ENCODE assay signal across 8 cellular contexts in genomic region chr12:57523706-57524614, GRCh38. TPM values are rescaled to one million over a fixed set of nuclear protein-coding genes. Genes with fewer than 3 reads are reported as not detected.
DNase-seq lines count a peak whose midpoint lies in the region; ATAC-seq and TF ChIP-seq lines count a peak whose summit lies in the region.

No MANE protein-coding gene starts in this region.

- intact Hi-C loops in ascending aorta (cut with DNase I): loop anchor here (5.0 kb wide), 3 partner anchors 368 to 1407 kb away; partner anchors contain the start of genes NAB2, RPL41 and ZC3H10
- intact Hi-C loops in right lobe of liver (cut with DNase I): no loop called here
- intact Hi-C loops in transverse colon (cut with DNase I; ENCODE audit: low total_unique reads): loop anchor here (1.0 kb wide), 1 partner anchor 48 kb away; no protein-coding TSS in a partner anchor

- peaks cover 44% of the 10 kb centered on the region for H3K4me1 Mint-ChIP-seq in activated T-cell treated with anti-CD3 and anti-CD28 coated beads, Interleukin-2, amount 50 U/mL, for 24 hours (ENCODE audit: low read depth)

- H3K27me3 Mint-ChIP-seq in activated T-cell treated with anti-CD3 and anti-CD28 coated beads, Interleukin-2, amount 50 U/mL, for 24 hours: no peaks in the 10 kb centered on the region

- peak overlapping the region; percentile 80 to 81 for H3K4me3 ChIP-seq in ascending aorta
- H3K4me3 ChIP-seq in right lobe of liver: peak overlapping the region; percentile 76 to 83 (median 80)
- H3K4me3 ChIP-seq in transverse colon: peak overlapping the region; percentile 68 to 82 (median 78)

- H3K36me3 ChIP-seq in ascending aorta: peaks cover 41 to 46% of the 10 kb centered on the region in 2 donors
- peaks cover 0 to 46% (median 17%) of the 10 kb centered on the region in 4 donors for H3K36me3 ChIP-seq in right lobe of liver
- peaks cover 0 to 24% (median 8%) of the 10 kb centered on the region in 4 donors for H3K36me3 ChIP-seq in transverse colon

- no peaks in the 10 kb centered on the region for H3K27me3 ChIP-seq in ascending aorta
- H3K27me3 ChIP-seq in right lobe of liver: no peaks in the 10 kb centered on the region
- no peaks in the 10 kb centered on the region for H3K27me3 ChIP-seq in transverse colon

- ATAC-seq in right lobe of liver: no peak

- in situ Hi-C loops in transverse colon (cut with MboI; ENCODE audit: low pct_ligation_motif_present in 1 of 4, low pct_unique_long_range_greater_than_20kb in 1 of 4, low sequenced_read_pairs in 3 of 4): no loop called here

- H3K27ac ChIP-seq in ascending aorta (peak overlapping the region; percentile 97 to 99), right lobe of liver (peak overlapping the region; percentile 97 to 98 (median 97)), transverse colon (peak overlapping the region; percentile 97 to 100 (median 98))

- H3K9me3 Mint-ChIP-seq in activated T-cell treated with anti-CD3 and anti-CD28 coated beads, Interleukin-2, amount 50 U/mL, for 24 hours: no peaks in the 10 kb centered on the region

- WGBS in right lobe of liver (ENCODE audit: insufficient coverage, low coverage, low lambda C conversion rate, missing lambda C conversion rate): 63% methylated on average over 11 of the region's 14 CpGs
- 0 to 67% methylated on average over 1 to 14 of the region's 14 CpGs for WGBS in transverse colon (ENCODE audit: low coverage in 1 of 2), 2 donors

- H3K4me1 ChIP-seq in ascending aorta (peaks cover 17 to 36% of the 10 kb centered on the region in 2 donors), right lobe of liver (peaks cover 0 to 35% (median 19%) of the 10 kb centered on the region in 4 donors), transverse colon (peaks cover 25 to 50% (median 44%) of the 10 kb centered on the region in 4 donors)

- TF ChIP-seq CTCF in ascending aorta (IDR thresholded peaks at IDR 0.05): no peak
- no peak for TF ChIP-seq CTCF in right lobe of liver (IDR thresholded peaks at IDR 0.05)
- no peak for TF ChIP-seq CTCF in transverse colon (IDR thresholded peaks at IDR 0.05)

- no peak for TF ChIP-seq EP300 in transverse colon (IDR thresholded peaks at IDR 0.05; ENCODE audit: low read depth)

- peak overlapping the region; percentile 91 for H3K4me3 Mint-ChIP-seq in activated T-cell treated with anti-CD3 and anti-CD28 coated beads, Interleukin-2, amount 50 U/mL, for 24 hours

- DNase-seq in activated T-cell treated with anti-CD3 and anti-CD28 coated beads, Interleukin-2, amount 50 U/mL, for 24 hours: no peak
- DNase-seq in activated T-cell treated with anti-CD3 and anti-CD28 coated beads for 4 hours (no peak), ascending aorta (ENCODE audit: low spot score in 2 of 2) (no peak), right lobe of liver (no peak), transverse colon (no peak), middle frontal gyrus (ENCODE audit: extremely low spot score, low spot score) (no peak), iPS-NIHi11 (ENCODE audit: low spot score) (no peak), GM19240 (ENCODE audit: insufficient read length, low spot score) (no peak)

- H3K27ac Mint-ChIP-seq in activated T-cell treated with anti-CD3 and anti-CD28 coated beads, Interleukin-2, amount 50 U/mL, for 24 hours: peak overlapping the region; percentile 93

- H3K9me3 ChIP-seq in ascending aorta (no peaks in the 10 kb centered on the region), right lobe of liver (no peaks in the 10 kb centered on the region), transverse colon (no peaks in the 10 kb centered on the region)

- TF ChIP-seq POLR2A in right lobe of liver (IDR thresholded peaks at IDR 0.05): no peak
- no peak for TF ChIP-seq POLR2A in transverse colon (IDR thresholded peaks at IDR 0.05)

- H3K36me3 Mint-ChIP-seq in activated T-cell treated with anti-CD3 and anti-CD28 coated beads, Interleukin-2, amount 50 U/mL, for 24 hours (ENCODE audit: low read depth): peaks cover 70% of the 10 kb centered on the region

RNA-seq across cellular contexts. Expression of gene MBD6, which starts 1.3 kb away (rescaled TPM):
- total RNA-seq in ascending aorta (48.5 TPM), right lobe of liver (10 to 100 TPM in 5 of 6 experiments, 1 to 10 TPM in 1; 7.4 to 61.1 (median 39.3) TPM), transverse colon (100 to 1,000 TPM in 1 of 4 donors, 10 to 100 TPM in 3; 36.6 to 155 (median 51.0) TPM)

RNA-seq across cellular contexts. Expression of gene DDIT3, which starts 3.6 kb away (rescaled TPM):
- total RNA-seq in ascending aorta (0.64 TPM), right lobe of liver (10 to 100 TPM; 11.3 to 26.7 (median 18.7) TPM), transverse colon (100 to 1,000 TPM in 2 of 4 donors, 10 to 100 TPM in 2; 27.6 to 338 (median 67.6) TPM)

RNA-seq across cellular contexts. Expression of gene DCTN2, which starts 23.0 kb away (rescaled TPM):
- total RNA-seq in ascending aorta: 116 TPM
- 10 to 100 TPM; 28.4 to 80.0 (median 36.0) TPM for total RNA-seq in right lobe of liver
- 100 to 1,000 TPM; 154 to 344 (median 175) TPM for total RNA-seq in transverse colon

RNA-seq across cellular contexts. Expression of gene KIF5A, which starts 25.9 kb away (rescaled TPM):
- total RNA-seq in ascending aorta (not detected), right lobe of liver (under 1 TPM in 1 of 6 experiments, not detected in 5; 0.02 TPM), transverse colon (1 to 10 TPM; 1.3 to 6.2 (median 1.6) TPM)

RNA-seq across cellular contexts. Expression of gene MARS1, which starts 36.1 kb away (rescaled TPM):
- 78.0 TPM for total RNA-seq in ascending aorta
- 10 to 100 TPM; 53.4 to 66.6 (median 60.4) TPM for total RNA-seq in right lobe of liver
- total RNA-seq in transverse colon: 100 to 1,000 TPM in 2 of 4 donors, 10 to 100 TPM in 2; 39.0 to 184 (median 103) TPM

Comparison
In these comparisons a context has a peak if more than half of its experiments do, and no peak if none do; other contexts are left out.
1. intact Hi-C loops: an anchor here in ascending aorta (5.0 kb wide) and transverse colon (1.0 kb wide); none called in right lobe of liver.